Comparison of ENCODE assay signal across 25 cellular contexts in the genomic region with DNA sequence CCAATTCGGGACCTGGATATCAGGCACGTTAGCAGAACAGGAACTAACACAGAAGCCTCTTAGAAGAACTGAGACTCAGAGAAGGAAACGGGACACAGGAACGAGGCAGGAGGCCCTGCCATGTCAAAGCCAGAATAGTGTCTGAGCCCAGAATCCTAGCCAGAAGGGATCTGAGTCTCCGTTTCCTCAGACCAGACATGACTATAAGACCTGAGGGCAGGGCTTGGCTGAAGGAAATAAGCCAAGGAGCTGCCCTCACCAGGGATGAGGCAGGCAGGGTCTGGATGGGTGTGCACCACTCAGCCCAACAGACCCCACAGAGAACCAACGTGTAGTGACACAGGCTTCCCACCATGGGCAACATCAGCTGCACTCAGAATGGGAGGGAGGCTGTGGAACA. TPM values are rescaled to one million over a fixed set of nuclear protein-coding genes. Genes with fewer than 3 reads are reported as not detected.
DNase-seq lines count a peak whose midpoint lies in the region; ATAC-seq, FAIRE-seq and TF ChIP-seq lines count a peak whose summit lies in the region.
"Had no signal": no experiment of that assay in that cellular context is flagged by ENCODE, and none has a peak within 500 bp of the region (broad histone marks: within the 10 kb centered on the region; RNA-seq: fewer than 3 reads in every experiment).

No MANE protein-coding gene starts in this region.

- WGBS in small intestine, 3 donors: 76 to 87% (median 87%) methylated on average over 6 of the region's 6 CpGs
- 71 to 73% (median 72%) methylated on average over 6 of the region's 6 CpGs for WGBS in psoas muscle, 3 donors

- H3K27ac Mint-ChIP-seq in activated T-cell treated with anti-CD3 and anti-CD28 coated beads, Interleukin-2, amount 50 U/mL, for 24 hours: peak overlapping the region; percentile 6
- H3K27ac Mint-ChIP-seq: activated CD4-positive, alpha-beta T cell treated with anti-CD3 and anti-CD28 coated beads, Interleukin-2, amount 10 ng/mL, durations not matched to agents 24 days and 14 days; B cell; brain; mesothelial cell of epicardium; nephron progenitor cell; T-helper 2 cell treated with Interferon-gamma antibody and Interleukin-4, amounts not matched to agents 5 μg/mL and 100 μg/mL, for 36 hours had no signal

- H3K4me3 Mint-ChIP-seq in activated T-cell treated with anti-CD3 and anti-CD28 coated beads, Interleukin-2, amount 50 U/mL, for 24 hours: no peak overlapping the region
- H3K4me3 Mint-ChIP-seq in activated T-cell treated with anti-CD3 and anti-CD28 coated beads, Interleukin-2, amount 50 U/mL, for 4 hours: no peak overlapping the region
- H3K4me3 Mint-ChIP-seq: activated CD4-positive, alpha-beta T cell treated with anti-CD3 and anti-CD28 coated beads, Interleukin-2, amount 10 ng/mL, durations not matched to agents 24 days and 14 days; B cell; brain; mesothelial cell of epicardium; nephron progenitor cell; T-helper 2 cell treated with Interferon-gamma antibody and Interleukin-4, amounts not matched to agents 5 μg/mL and 100 μg/mL, for 36 hours had no signal

- no peaks in the 10 kb centered on the region for H3K27me3 ChIP-seq in small intestine (ENCODE audit: control insufficient read depth in 2 of 2, insufficient read depth in 2 of 2, low read length in 2 of 2)
- no peaks in the 10 kb centered on the region for H3K27me3 ChIP-seq in psoas muscle (ENCODE audit: insufficient read depth in 3 of 3, low read length in 2 of 3)
- H3K27me3 ChIP-seq: upper lobe of left lung had no signal

- no peaks in the 10 kb centered on the region for H3K27me3 Mint-ChIP-seq in activated T-cell treated with anti-CD3 and anti-CD28 coated beads, Interleukin-2, amount 50 U/mL, for 24 hours
- no peaks in the 10 kb centered on the region for H3K27me3 Mint-ChIP-seq in activated T-cell treated with anti-CD3 and anti-CD28 coated beads, Interleukin-2, amount 50 U/mL, for 4 hours (ENCODE audit: low read depth)
- H3K27me3 Mint-ChIP-seq: activated CD4-positive, alpha-beta T cell treated with anti-CD3 and anti-CD28 coated beads, Interleukin-2, amount 10 ng/mL, durations not matched to agents 24 days and 14 days; B cell; brain had no signal

- peaks cover 9% of the 10 kb centered on the region for H3K36me3 Mint-ChIP-seq in activated T-cell treated with anti-CD3 and anti-CD28 coated beads, Interleukin-2, amount 50 U/mL, for 24 hours (ENCODE audit: low read depth)
- peaks cover 2% of the 10 kb centered on the region for H3K36me3 Mint-ChIP-seq in activated T-cell treated with anti-CD3 and anti-CD28 coated beads, Interleukin-2, amount 50 U/mL, for 4 hours (ENCODE audit: insufficient read depth)

- TF ChIP-seq CTCF in fibroblast of the aortic adventitia (IDR thresholded peaks at IDR 0.05; ENCODE audit: insufficient read depth, low read length) (no peak), psoas muscle (IDR thresholded peaks at IDR 0.05) (no peak)

- H3K36me3 ChIP-seq in small intestine (ENCODE audit: control insufficient read depth in 2 of 2, insufficient read depth in 2 of 2, low read length in 2 of 2): no peaks in the 10 kb centered on the region
- no peaks in the 10 kb centered on the region for H3K36me3 ChIP-seq in psoas muscle (ENCODE audit: insufficient read depth in 1 of 2, low read depth in 1 of 2)
- H3K36me3 ChIP-seq: upper lobe of left lung had no signal

- no peak overlapping the region for H3K4me3 ChIP-seq in fibroblast of the aortic adventitia (ENCODE audit: low read depth, low read length)
- no peak overlapping the region for H3K4me3 ChIP-seq in small intestine (ENCODE audit: low read depth in 1 of 2, low read length in 2 of 2)
- H3K4me3 ChIP-seq in psoas muscle: no peak overlapping the region
- H3K4me3 ChIP-seq: upper lobe of left lung had no signal

- no peaks in the 10 kb centered on the region for H3K9me3 ChIP-seq in small intestine (ENCODE audit: control insufficient read depth, low read depth)
- H3K9me3 ChIP-seq in psoas muscle: no peaks in the 10 kb centered on the region
- H3K9me3 ChIP-seq: Caco-2, upper lobe of left lung had no signal

- H3K27ac ChIP-seq in small intestine (ENCODE audit: low read depth in 1 of 2, low read length in 1 of 2): no peak overlapping the region
- H3K27ac ChIP-seq in psoas muscle: no peak overlapping the region
- H3K27ac ChIP-seq: upper lobe of left lung, VCaP had no signal

- ATAC-seq in activated T-cell treated with anti-CD3 and anti-CD28 coated beads, Interleukin-2, amount 50 U/mL, for 4 hours: no peak
- no peak for ATAC-seq in GM21529 (IDR thresholded peaks at IDR 0.05; ENCODE audit: unreplicated experiment)
- no peak for ATAC-seq in psoas muscle

- peak; percentile 25 for DNase-seq in activated T-cell treated with anti-CD3 and anti-CD28 coated beads, Interleukin-2, amount 50 U/mL, for 24 hours
- DNase-seq in activated T-cell treated with anti-CD3 and anti-CD28 coated beads, Interleukin-2, amount 50 U/mL, for 4 hours: no peak
- DNase-seq in MV-4-11 (lab: John Stamatoyannopoulos, UW) (peak; percentile 71), fibroblast of the aortic adventitia (ENCODE audit: low read depth) (peak; percentile 15), pons (ENCODE audit: low spot score) (peak; percentile 25), small intestine (no peak), psoas muscle (no peak)
- DNase-seq: activated CD4-positive, alpha-beta T cell treated with anti-CD3 and anti-CD28 coated beads, Interleukin-2, amount 10 ng/mL, durations not matched to agents 24 days and 14 days; activated effector memory CD4-positive, alpha-beta T cell treated with anti-CD3 and anti-CD28 coated beads, Interleukin-2, amount 50 U/mL, for 16 hours; Caco-2; DMS79 treated with DMSO at 0.1 percent for 48 hours; effector CD8-positive, alpha-beta T cell; foreskin fibroblast; KG1; NCI-H1694 treated with DMSO at 0.1 percent for 48 hours; NCI-H2171 treated with DMSO at 0.1 percent for 48 hours; NCI-H524; nephron progenitor cell; upper lobe of left lung had no signal

- H3K9me3 Mint-ChIP-seq in activated T-cell treated with anti-CD3 and anti-CD28 coated beads, Interleukin-2, amount 50 U/mL, for 24 hours: no peaks in the 10 kb centered on the region
- no peaks in the 10 kb centered on the region for H3K9me3 Mint-ChIP-seq in activated T-cell treated with anti-CD3 and anti-CD28 coated beads, Interleukin-2, amount 50 U/mL, for 4 hours
- H3K9me3 Mint-ChIP-seq: activated CD4-positive, alpha-beta T cell treated with anti-CD3 and anti-CD28 coated beads, Interleukin-2, amount 10 ng/mL, durations not matched to agents 24 days and 14 days; nephron progenitor cell; T-helper 2 cell treated with Interferon-gamma antibody and Interleukin-4, amounts not matched to agents 5 μg/mL and 100 μg/mL, for 36 hours had no signal

- FAIRE-seq in small intestine (lab: Jason Lieb, UNC): no peak

- peaks cover 69% of the 10 kb centered on the region for H3K4me1 Mint-ChIP-seq in activated T-cell treated with anti-CD3 and anti-CD28 coated beads, Interleukin-2, amount 50 U/mL, for 24 hours (ENCODE audit: low read depth)
- peaks cover 62% of the 10 kb centered on the region for H3K4me1 Mint-ChIP-seq in activated T-cell treated with anti-CD3 and anti-CD28 coated beads, Interleukin-2, amount 50 U/mL, for 4 hours (ENCODE audit: low read depth)
- H3K4me1 Mint-ChIP-seq: nephron progenitor cell had no signal

- intact Hi-C loops in psoas muscle (cut with DNase I): no loop called here

- H3K4me1 ChIP-seq in small intestine (ENCODE audit: control insufficient read depth in 2 of 2, insufficient read depth in 1 of 2, low read depth in 1 of 2, low read length in 1 of 2) (peaks cover 0 to 4% of the 10 kb centered on the region in 2 donors), psoas muscle (no peaks in the 10 kb centered on the region)
- H3K4me1 ChIP-seq: Caco-2 had no signal

RNA-seq across cellular contexts. Expression of a gene that starts 40.3 kb away (rescaled TPM):
- total RNA-seq in activated T-cell treated with anti-CD3 and anti-CD28 coated beads, Interleukin-2, amount 50 U/mL, for 4 hours: 1 to 10 TPM; 8.9 to 9.4 (median 9.0) TPM
- total RNA-seq in fibroblast of the aortic adventitia (ENCODE audit: low replicate concordance) (4.8 and 12.0 TPM in 2 replicates), psoas muscle (under 1 TPM; 0.34 to 0.99 (median 0.62) TPM)
- polyA plus RNA-seq in small intestine (1 to 10 TPM in 2 of 3 donors, under 1 TPM in 1; 0.22 to 3.5 (median 1.1) TPM), psoas muscle (under 1 TPM; 0.21 to 0.44 (median 0.33) TPM)

Comparison
In these comparisons a context has a peak if more than half of its experiments do, and no peak if none do; other contexts are left out.
1. DNase-seq: peak in activated T-cell treated with anti-CD3 and anti-CD28 coated beads, Interleukin-2, amount 50 U/mL, for 24 hours (single experiment), MV-4-11 (single experiment), fibroblast of the aortic adventitia (single experiment) and pons (single experiment); none in activated T-cell treated with anti-CD3 and anti-CD28 coated beads, Interleukin-2, amount 50 U/mL, for 4 hours (single experiment), small intestine (single experiment) and psoas muscle (0 of 2).